In the genomic region with DNA sequence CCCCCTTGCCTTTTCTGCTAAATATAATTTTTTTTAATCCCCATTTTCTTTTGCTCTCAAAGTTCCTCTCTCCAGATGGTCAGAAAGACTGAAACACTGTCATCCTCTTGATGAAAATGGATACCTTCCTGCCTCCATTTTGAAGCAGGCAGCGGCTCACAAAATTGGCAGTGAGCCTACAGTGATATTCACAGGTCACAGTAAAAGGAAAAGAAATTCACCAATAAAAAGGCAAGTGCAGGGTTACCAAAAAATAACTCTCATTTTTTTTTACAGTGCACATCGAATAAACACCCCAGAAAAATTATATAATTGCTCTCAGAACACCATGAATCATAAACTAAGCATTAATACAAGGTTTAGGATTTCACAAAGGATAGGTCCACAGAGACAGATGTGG, we compare ENCODE assay signal across 14 cellular contexts.
DNase-seq lines count a peak whose midpoint lies in the region; ATAC-seq and TF ChIP-seq lines count a peak whose summit lies in the region.
"Had no signal": no experiment of that assay in that cellular context is flagged by ENCODE, and none has a peak within 500 bp of the region (broad histone marks: within the 10 kb centered on the region; RNA-seq: fewer than 3 reads in every experiment).

No MANE protein-coding gene starts in this region.

- no peak for ATAC-seq in GM18858 (IDR thresholded peaks at IDR 0.05; ENCODE audit: unreplicated experiment)
- ATAC-seq in HG02588 (IDR thresholded peaks at IDR 0.05; ENCODE audit: unreplicated experiment) = no peak
- ATAC-seq in GM18505 (IDR thresholded peaks at IDR 0.05; ENCODE audit: unreplicated experiment) = no peak

- H3K27me3 ChIP-seq in hepatocyte (no peaks in the 10 kb centered on the region), prostate gland (replicated peaks; ENCODE audit: insufficient read depth) (no peaks in the 10 kb centered on the region)
- H3K27me3 ChIP-seq: BE2C, esophagus muscularis mucosa had no signal

- H3K36me3 ChIP-seq in hepatocyte (replicated peaks; ENCODE audit: insufficient read depth, low read depth) = no peaks in the 10 kb centered on the region
- no peaks in the 10 kb centered on the region for H3K36me3 ChIP-seq in prostate gland

- TF ChIP-seq CTCF in hepatocyte (IDR thresholded peaks at IDR 0.05; ENCODE audit: poor library complexity) (no peak), prostate gland (IDR thresholded peaks at IDR 0.05) (no peak)

- no peaks in the 10 kb centered on the region for H3K9me3 ChIP-seq in hepatocyte (ENCODE audit: low read depth)
- no peaks in the 10 kb centered on the region for H3K9me3 ChIP-seq in prostate gland
- H3K9me3 ChIP-seq: BE2C, esophagus muscularis mucosa had no signal

- peaks cover 26% of the 10 kb centered on the region for H3K79me2 ChIP-seq in hepatocyte

- peak overlapping the region; percentile 59 for H3K27ac ChIP-seq in hepatocyte
- no peak overlapping the region for H3K27ac ChIP-seq in prostate gland
- H3K27ac ChIP-seq: esophagus muscularis mucosa had no signal

- intact Hi-C loops in prostate gland (cut with DNase I) = no loop called here

- no peaks in the 10 kb centered on the region for H4K20me1 ChIP-seq in hepatocyte (ENCODE audit: insufficient read depth, poor library complexity, severe bottlenecking)

- WGBS in hepatocyte (ENCODE audit: low lambda C conversion rate, missing lambda C conversion rate) = 66% methylated on average over 2 of the region's 2 CpGs
- WGBS in prostate gland = 39% methylated on average over 2 of the region's 2 CpGs

- DNase-seq in EH (ENCODE audit: low read depth) = peak; percentile 31
- DNase-seq in NCI-H1105 treated with DMSO at 0.1 percent for 48 hours (lab: John Stamatoyannopoulos, UW) = peak; percentile 87
- DNase-seq in RPMI8226 = peak; percentile 77
- no peak for DNase-seq in hepatocyte (ENCODE audit: low spot score)
- no peak for DNase-seq in prostate gland (ENCODE audit: low spot score)
- DNase-seq: activated CD4-positive, alpha-beta memory T cell treated with anti-CD3 and anti-CD28 coated beads for 36 hours; activated naive CD4-positive, alpha-beta T cell; BE2C; GF-D8; KG1 had no signal

- H3K4me3 ChIP-seq in hepatocyte (no peak overlapping the region), prostate gland (no peak overlapping the region)
- H3K4me3 ChIP-seq: esophagus muscularis mucosa had no signal

- no peak overlapping the region for H2AFZ ChIP-seq in hepatocyte

- H3K4me1 ChIP-seq in hepatocyte (ENCODE audit: insufficient read depth) = no peaks in the 10 kb centered on the region
- H3K4me1 ChIP-seq in prostate gland (replicated peaks) = no peaks in the 10 kb centered on the region
- H3K4me1 ChIP-seq: BE2C had no signal

- peak overlapping the region; percentile 53 for H3K4me2 ChIP-seq in hepatocyte

- no peak for TF ChIP-seq POLR2A in prostate gland (IDR thresholded peaks at IDR 0.05)
- no peak for TF ChIP-seq POLR2A in GM18505 (IDR thresholded peaks at IDR 0.05; ENCODE audit: borderline replicate concordance, extremely low read depth, insufficient read depth, insufficient read length)

- no peaks in the 10 kb centered on the region for H3K9me2 ChIP-seq in hepatocyte (replicated peaks; ENCODE audit: insufficient read depth)

Comparison
In these comparisons a context has a peak if more than half of its experiments do, and no peak if none do; other contexts are left out.
1. DNase-seq: peak in EH (single experiment), NCI-H1105 treated with DMSO at 0.1 percent for 48 hours (single experiment) and RPMI8226 (single experiment); none in hepatocyte (single experiment) and prostate gland (single experiment).